In genomic region chr15:40310001-40310959, GRCh38 we compare ENCODE assay signal across 8 cellular contexts. TPM values are rescaled to one million over a fixed set of nuclear protein-coding genes. Genes with fewer than 3 reads are reported as not detected.
A peak's percentile ranks its signal among the peaks of the same experiment; 100 is the strongest.
DNase-seq lines count a peak whose midpoint lies in the region; ATAC-seq, FAIRE-seq and TF ChIP-seq lines count a peak whose summit lies in the region.

No MANE protein-coding gene starts in this region.

- H3K4me2 ChIP-seq in H9 (ENCODE audit: insufficient read depth, insufficient read length, low read length), result no peak overlapping the region

- POLR2A ChIA-PET in BJ (lab: Charles Lee), result no interaction called here

- H3K4me3 ChIP-seq in BJ (ENCODE audit: low read depth, low read length) (no peak overlapping the region), astrocyte of the cerebellum (ENCODE audit: low read depth, low read length) (no peak overlapping the region), kidney (ENCODE audit: low read length in 2 of 2) (no peak overlapping the region)

- TF ChIP-seq CTCF in BJ (IDR thresholded peaks at IDR 0.05; ENCODE audit: insufficient read depth, low read depth, low read length), result peak; percentile 66
- peak; percentile 90 for TF ChIP-seq CTCF in H9 (conservative IDR thresholded peaks at IDR 0.05)
- TF ChIP-seq CTCF in astrocyte of the cerebellum (IDR thresholded peaks at IDR 0.05; ENCODE audit: low read depth, low read length, missing control alignments), result peak; percentile 62
- peak; percentile 74 for TF ChIP-seq CTCF in kidney (IDR thresholded peaks at IDR 0.05; ENCODE audit: borderline replicate concordance, extremely low read depth, insufficient read depth)

- H3K4me1 ChIP-seq in H9 (ENCODE audit: insufficient read depth, low read length) (peaks cover 6% of the 10 kb centered on the region; the same call in 1 of the 2 replicates), kidney (ENCODE audit: control insufficient read depth in 1 of 2, insufficient read depth in 1 of 2, low read depth in 1 of 2, low read length in 2 of 2) (peaks cover 0 to 3% of the 10 kb centered on the region in 2 donors)

- intact Hi-C loops in kidney (cut with DNase I), result no loop called here

- H4K20me1 ChIP-seq in H9 (ENCODE audit: control insufficient read depth, insufficient read depth, insufficient read length), result no peaks in the 10 kb centered on the region

- H3K9ac ChIP-seq in H9 (ENCODE audit: extremely low read depth, insufficient read length, low read length) (no peak overlapping the region), kidney (ENCODE audit: low read length in 2 of 2) (no peak overlapping the region)

- H3K4me3 Mint-ChIP-seq in H9, result peak overlapping the region in 1 of 2 experiments; percentile 55; a peak in 1 of 5 replicates

- no peaks in the 10 kb centered on the region for H3K36me3 ChIP-seq in BJ (ENCODE audit: control insufficient read depth, insufficient read depth, low read length)
- no peaks in the 10 kb centered on the region for H3K36me3 ChIP-seq in kidney (ENCODE audit: control insufficient read depth in 1 of 2, insufficient read depth in 2 of 2, low read length in 2 of 2)

- H2BK15ac ChIP-seq in H9 (ENCODE audit: low read depth, low read length), result no peak overlapping the region

- no peak overlapping the region for H4K8ac ChIP-seq in H9 (replicated peaks; ENCODE audit: insufficient read length, low read depth, low read length)

- no peak for DNase-seq in BJ (ENCODE audit: low read depth)
- DNase-seq in H9, result peak; percentile 80
- peak; percentile 29 for DNase-seq in SW480 (ENCODE audit: low spot score)
- no peak for DNase-seq in astrocyte of the cerebellum (ENCODE audit: low read depth)
- DNase-seq in kidney, result peak; percentile 77
- DNase-seq in stimulated activated CD4-positive, alpha-beta T cell treated with anti-CD3 and anti-CD28 coated beads, TNF-alpha, amount 100 ng/mL, for 48 hours (ENCODE audit: low read depth in 3 of 3), result peak in 2 of 3 donors; percentile 46 to 53

- WGBS in H9 (ENCODE audit: extremely low coverage, insufficient read length, low lambda C conversion rate), result no CpG with 5 or more reads among the region's 4 CpGs

- H2BK5ac ChIP-seq in H9 (ENCODE audit: insufficient read length, low read length), result no peak overlapping the region

- FAIRE-seq in kidney (lab: Jason Lieb, UNC), result no peak

- H3K27ac Mint-ChIP-seq in H9, result no peak overlapping the region; a peak in 1 of 7 replicates

- CTCF ChIA-PET in BJ (lab: Yijun Ruan, JAX), result interaction anchor here (0.7 to 11.9 kb wide), 19 partner anchors 8 to 265 kb away, joined by 3 to 127 read pairs (median 6); partner anchors contain the start of gene INAFM2

- no peaks in the 10 kb centered on the region for H3K9me3 ChIP-seq in H9 (ENCODE audit: control insufficient read depth, low read depth, low read length)
- no peaks in the 10 kb centered on the region for H3K9me3 ChIP-seq in kidney (ENCODE audit: control insufficient read depth in 1 of 2, low read length in 2 of 2)

- no peak overlapping the region for H3K4ac ChIP-seq in H9 (ENCODE audit: low read depth, low read length)

- H3K23ac ChIP-seq in H9 (ENCODE audit: insufficient read length, low read depth, low read length), result no peak overlapping the region

- no peak overlapping the region for H4K5ac ChIP-seq in H9 (ENCODE audit: insufficient read length, low read depth, low read length)

- no peak overlapping the region for H3K18ac ChIP-seq in H9 (ENCODE audit: insufficient read length, low read depth, low read length)

- H2BK12ac ChIP-seq in H9 (ENCODE audit: insufficient read length, low read depth, low read length), result no peak overlapping the region

- no peak overlapping the region for H3K14ac ChIP-seq in H9 (ENCODE audit: insufficient read depth, low read length)

- no peaks in the 10 kb centered on the region; a peak in 1 of 5 replicates for H3K9me3 Mint-ChIP-seq in H9

- no peaks in the 10 kb centered on the region for H3K79me1 ChIP-seq in H9 (ENCODE audit: insufficient read depth, low read depth, low read length, poor library complexity, severe bottlenecking)

- peaks cover 30 to 41% of the 10 kb centered on the region in 2 experiments for H3K4me1 Mint-ChIP-seq in H9

- H3K56ac ChIP-seq in H9 (ENCODE audit: insufficient read length, low read depth, low read length), result no peak overlapping the region

- no peak overlapping the region for H2BK20ac ChIP-seq in H9 (ENCODE audit: low read depth, low read length, poor library complexity, severe bottlenecking)

- H3K36me3 Mint-ChIP-seq in H9 (ENCODE audit: insufficient read depth in 1 of 3, low read depth in 3 of 3), result no peaks in the 10 kb centered on the region

- ATAC-seq in HG03196 (IDR thresholded peaks at IDR 0.05; ENCODE audit: unreplicated experiment) (no peak), HG03039 (IDR thresholded peaks at IDR 0.05; ENCODE audit: unreplicated experiment) (no peak)

- no peak overlapping the region for H4K91ac ChIP-seq in H9 (ENCODE audit: insufficient read length, low read depth, low read length)

- H2AK5ac ChIP-seq in H9 (ENCODE audit: insufficient read length, low read length), result no peak overlapping the region

- peaks cover 18% of the 10 kb centered on the region for H3K27me3 ChIP-seq in BJ (ENCODE audit: control insufficient read depth, insufficient read depth, low read length)
- no peaks in the 10 kb centered on the region for H3K27me3 ChIP-seq in H9 (ENCODE audit: insufficient read depth, low read length)

- H3K27me3 Mint-ChIP-seq in H9 (ENCODE audit: low read depth), result peaks cover 54% of the 10 kb centered on the region

- H3K79me2 ChIP-seq in H9 (ENCODE audit: insufficient read depth, low read length), result no peaks in the 10 kb centered on the region

- H2BK120ac ChIP-seq in H9 (ENCODE audit: low read depth, low read length, poor library complexity, severe bottlenecking), result no peak overlapping the region

- H3K27ac ChIP-seq in H9 (ENCODE audit: insufficient read length, low read depth, low read length), result no peak overlapping the region
- no peak overlapping the region for H3K27ac ChIP-seq in kidney (ENCODE audit: low read depth in 2 of 2, low read length in 2 of 2)

- no peaks in the 10 kb centered on the region for H3K23me2 ChIP-seq in H9 (ENCODE audit: insufficient read length, low read depth, low read length, poor library complexity, severe bottlenecking)

- in situ Hi-C loops in astrocyte of the cerebellum (cut with HindIII; ENCODE audit: low sequenced_read_pairs), result no loop called here

- H3T11ph ChIP-seq in H9 (ENCODE audit: low read length), result no peak overlapping the region

- H2AFZ ChIP-seq in H9 (ENCODE audit: low read length), result no peak overlapping the region

RNA-seq across cellular contexts. Expression of gene PLCB2, which starts 2.5 kb away (rescaled TPM):
- polyA plus RNA-seq in BJ (2011; rRNA removed), result 0.22 and 0.47 TPM in 2 replicates
- 0.43 TPM in 1 of 2 replicates, not detected in the other for polyA minus RNA-seq in BJ (2011; rRNA and poly(A)+ RNA removed)
- total RNA-seq in H9 (2021), result 5.7 and 7.4 TPM in 2 replicates
- total RNA-seq in kidney, result 37.2 TPM
- polyA plus RNA-seq in kidney (ENCODE audit: insufficient read depth, low read depth, low replicate concordance), result 4.4 TPM

RNA-seq across cellular contexts. Expression of gene INAFM2, which starts 13.2 kb away (rescaled TPM):
- polyA plus RNA-seq in BJ (2011; rRNA removed), result 7.3 and 12.8 TPM in 2 replicates
- 3.8 and 6.3 TPM in 2 replicates for polyA minus RNA-seq in BJ (2011; rRNA and poly(A)+ RNA removed)
- 23.1 and 25.4 TPM in 2 replicates for total RNA-seq in H9 (2021)
- 21.6 TPM for total RNA-seq in kidney
- polyA plus RNA-seq in kidney (ENCODE audit: insufficient read depth, low read depth, low replicate concordance), result 14.7 TPM

RNA-seq across cellular contexts. Expression of gene ANKRD63, which starts 27.4 kb away (rescaled TPM):
- polyA plus RNA-seq in BJ (2011; rRNA removed), result not detected in 2 replicates
- polyA minus RNA-seq in BJ (2011; rRNA and poly(A)+ RNA removed), result not detected in 2 replicates
- total RNA-seq in H9 (2021), result 0.26 and 0.46 TPM in 2 replicates
- total RNA-seq in kidney, result not detected
- polyA plus RNA-seq in kidney (ENCODE audit: insufficient read depth, low read depth, low replicate concordance), result not detected

RNA-seq across cellular contexts. Expression of gene CCDC9B, which starts 30.5 kb away (rescaled TPM):
- polyA plus RNA-seq in BJ (2011; rRNA removed) (5.0 and 6.0 TPM in 2 replicates), kidney (ENCODE audit: insufficient read depth, low read depth, low replicate concordance) (4.7 TPM)
- 27.5 and 27.8 TPM in 2 replicates for polyA minus RNA-seq in BJ (2011; rRNA and poly(A)+ RNA removed)
- total RNA-seq in H9 (2021) (0.48 and 0.50 TPM in 2 replicates), kidney (60.0 TPM)

RNA-seq across cellular contexts. Expression of gene PHGR1, which starts 40.6 kb away (rescaled TPM):
- polyA plus RNA-seq in BJ (2011; rRNA removed), result not detected in 2 replicates
- polyA minus RNA-seq in BJ (2011; rRNA and poly(A)+ RNA removed), result not detected in 2 replicates
- not detected in 2 replicates for total RNA-seq in H9 (2021)
- total RNA-seq in kidney, result not detected
- not detected for polyA plus RNA-seq in kidney (ENCODE audit: insufficient read depth, low read depth, low replicate concordance)

Comparison
In these comparisons a context has a peak if more than half of its experiments do, and no peak if none do; other contexts are left out.
1. DNase-seq: peak in H9 (single experiment), SW480 (single experiment), kidney (single experiment) and stimulated activated CD4-positive, alpha-beta T cell treated with anti-CD3 and anti-CD28 coated beads, TNF-alpha, amount 100 ng/mL, for 48 hours (2 of 3); none in BJ (single experiment) and astrocyte of the cerebellum (single experiment).
2. Peak in every context shown above with its lines, with median percentiles within 50 percentile points of each other: CTCF ChIP-seq.